Comparison of ENCODE assay signal across 11 cellular contexts in the genomic region with DNA sequence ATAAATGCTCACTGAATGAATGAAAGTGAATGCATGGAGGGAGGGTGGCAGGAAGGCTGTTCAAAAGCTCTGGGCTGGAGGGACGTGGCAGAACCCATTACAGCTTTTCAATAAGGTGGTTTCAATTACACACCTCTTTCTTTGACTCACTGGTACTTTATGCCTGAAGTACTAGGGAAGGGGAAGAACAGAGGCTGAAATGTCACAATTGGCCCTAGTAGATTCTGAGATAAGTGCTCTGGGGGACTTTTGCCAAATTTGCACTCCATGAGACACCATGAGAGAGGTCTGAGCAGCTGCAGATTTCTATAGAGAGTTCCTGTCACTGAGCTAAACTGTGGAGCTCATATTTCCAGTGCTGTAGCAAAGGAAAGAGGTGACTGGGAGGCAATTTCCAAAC.
DNase-seq lines count a peak whose midpoint lies in the region; ATAC-seq, FAIRE-seq and TF ChIP-seq lines count a peak whose summit lies in the region.
"Had no signal": no experiment of that assay in that cellular context is flagged by ENCODE, and none has a peak within 500 bp of the region (broad histone marks: within the 10 kb centered on the region; RNA-seq: fewer than 3 reads in every experiment).

No MANE protein-coding gene starts in this region.

- FAIRE-seq in GM19239 (lab: Jason Lieb, UNC) = peak; percentile 23

- H3K27me3 Mint-ChIP-seq in brain = peaks cover 2% of the 10 kb centered on the region
- no peaks in the 10 kb centered on the region for H3K27me3 Mint-ChIP-seq in stimulated activated memory B cell treated with anti-CD40 and anti-IgM and Interleukin-4, amounts not matched to agents 10 μg/mL and 1 μg/mL and 100 μg/mL, for 72 hours
- H3K27me3 Mint-ChIP-seq: dendritic cell treated with granulocyte-macrophage colony-stimulating factor and Interleukin-4, amounts not matched to agents 40 ng/mL and 50 ng/mL, for 4 days had no signal

- peaks cover 23% of the 10 kb centered on the region for H3K4me1 Mint-ChIP-seq in brain
- H3K4me1 Mint-ChIP-seq in stimulated activated memory B cell treated with anti-CD40 and anti-IgM and Interleukin-4, amounts not matched to agents 10 μg/mL and 1 μg/mL and 100 μg/mL, for 72 hours = peaks cover 5% of the 10 kb centered on the region
- H3K4me1 Mint-ChIP-seq: CD8-positive, alpha-beta memory T cell had no signal

- H3K9me3 Mint-ChIP-seq in brain = peaks cover 0 to 6% (median 0%) of the 10 kb centered on the region in 5 experiments
- peaks cover 6% of the 10 kb centered on the region for H3K9me3 Mint-ChIP-seq in stimulated activated memory B cell treated with anti-CD40 and anti-IgM and Interleukin-4, amounts not matched to agents 10 μg/mL and 1 μg/mL and 100 μg/mL, for 72 hours

- peak; percentile 67 for ATAC-seq in stimulated activated memory B cell treated with anti-CD40 and anti-IgM and Interleukin-4, amounts not matched to agents 10 μg/mL and 1 μg/mL and 100 μg/mL, for 72 hours
- ATAC-seq in HG03139 (IDR thresholded peaks at IDR 0.05; ENCODE audit: unreplicated experiment) = no peak
- no peak for ATAC-seq in HG03342 (IDR thresholded peaks at IDR 0.05; ENCODE audit: unreplicated experiment)

- TF ChIP-seq CTCF in brain (conservative IDR thresholded peaks at IDR 0.05) = no peak

- DNase-seq in GM19239 (ENCODE audit: insufficient read length, low spot score) = no peak
- peak; percentile 99 for DNase-seq in NCI-H1092 treated with DMSO at 0.1 percent for 48 hours (lab: John Stamatoyannopoulos, UW)
- no peak for DNase-seq in activated CD8-positive, alpha-beta memory T cell treated with anti-CD3 and anti-CD28 coated beads for 24 hours
- DNase-seq: activated CD4-positive, CD25-positive, alpha-beta regulatory T cell; CD8-positive, alpha-beta memory T cell; NCI-H1048 had no signal

- H3K4me3 Mint-ChIP-seq in brain = no peak overlapping the region
- no peak overlapping the region for H3K4me3 Mint-ChIP-seq in stimulated activated memory B cell treated with anti-CD40 and anti-IgM and Interleukin-4, amounts not matched to agents 10 μg/mL and 1 μg/mL and 100 μg/mL, for 72 hours
- H3K4me3 Mint-ChIP-seq: CD8-positive, alpha-beta memory T cell; dendritic cell treated with granulocyte-macrophage colony-stimulating factor and Interleukin-4, amounts not matched to agents 40 ng/mL and 50 ng/mL, for 4 days had no signal

- H3K27ac Mint-ChIP-seq in brain = peak overlapping the region in 3 of 5 experiments; percentile 75 to 86 (median 77)
- no peak overlapping the region for H3K27ac Mint-ChIP-seq in stimulated activated memory B cell treated with anti-CD40 and anti-IgM and Interleukin-4, amounts not matched to agents 10 μg/mL and 1 μg/mL and 100 μg/mL, for 72 hours
- H3K27ac Mint-ChIP-seq: dendritic cell treated with granulocyte-macrophage colony-stimulating factor and Interleukin-4, amounts not matched to agents 40 ng/mL and 50 ng/mL, for 4 days had no signal

- H3K36me3 Mint-ChIP-seq in brain = no peaks in the 10 kb centered on the region
- no peaks in the 10 kb centered on the region for H3K36me3 Mint-ChIP-seq in stimulated activated memory B cell treated with anti-CD40 and anti-IgM and Interleukin-4, amounts not matched to agents 10 μg/mL and 1 μg/mL and 100 μg/mL, for 72 hours
- H3K36me3 Mint-ChIP-seq: CD8-positive, alpha-beta memory T cell had no signal
